9 cellular contexts compared by ENCODE assay signal in genomic region chr6:35146453-35146852, GRCh38. TPM values are rescaled to one million over a fixed set of nuclear protein-coding genes. Genes with fewer than 3 reads are reported as not detected.
DNase-seq lines count a peak whose midpoint lies in the region; ATAC-seq, FAIRE-seq and TF ChIP-seq lines count a peak whose summit lies in the region.
"Had no signal": no experiment of that assay in that cellular context is flagged by ENCODE, and none has a peak within 500 bp of the region (broad histone marks: within the 10 kb centered on the region; RNA-seq: fewer than 3 reads in every experiment).

No MANE protein-coding gene starts in this region.

- no peak overlapping the region for H4K8ac ChIP-seq in H9 (replicated peaks; ENCODE audit: insufficient read length, low read depth, low read length)
- H4K8ac ChIP-seq in H1 (ENCODE audit: extremely low read depth, insufficient read depth, low read length) = no peak overlapping the region

- H4K20me1 ChIP-seq in H9 (ENCODE audit: control insufficient read depth, insufficient read depth, insufficient read length) (no peaks in the 10 kb centered on the region), PC-9 (ENCODE audit: insufficient read depth) (no peaks in the 10 kb centered on the region), H1 (replicated peaks in 1 of 2; ENCODE audit: control insufficient read depth in 1 of 2, insufficient read depth in 2 of 2, low read length in 2 of 2) (no peaks in the 10 kb centered on the region)

- H3K23me2 ChIP-seq in H9 (ENCODE audit: insufficient read length, low read depth, low read length, poor library complexity, severe bottlenecking) (no peaks in the 10 kb centered on the region), H1 (ENCODE audit: low read depth, low read length) (no peaks in the 10 kb centered on the region; the same call in 1 of the 2 replicates)

- H3K4me3 Mint-ChIP-seq in Calu3 (ENCODE audit: low read depth, unreplicated experiment) (no peak overlapping the region), H9 (no peak overlapping the region)

- H3K4me3 ChIP-seq in PC-9 = no peak overlapping the region
- H3K4me3 ChIP-seq in H1 (ENCODE audit: extremely low read depth in 1 of 4, insufficient read depth in 2 of 4, low read depth in 3 of 4, low read length in 4 of 4) = no peak overlapping the region
- no peak overlapping the region for H3K4me3 ChIP-seq in mucosa of descending colon

- H2BK12ac ChIP-seq in H9 (ENCODE audit: insufficient read length, low read depth, low read length) (no peak overlapping the region), H1 (ENCODE audit: low read depth, low read length) (no peak overlapping the region)

- no peaks in the 10 kb centered on the region for H3K79me2 ChIP-seq in H9 (ENCODE audit: insufficient read depth, low read length)
- H3K79me2 ChIP-seq in PC-9 (ENCODE audit: low read depth) = no peaks in the 10 kb centered on the region
- H3K79me2 ChIP-seq in H1 (ENCODE audit: control insufficient read depth in 1 of 2, insufficient read depth in 2 of 2, low read length in 2 of 2) = no peaks in the 10 kb centered on the region

- no peaks in the 10 kb centered on the region for H3K36me3 Mint-ChIP-seq in Calu3 (ENCODE audit: insufficient read depth, unreplicated experiment)
- no peaks in the 10 kb centered on the region for H3K36me3 Mint-ChIP-seq in H9 (ENCODE audit: insufficient read depth in 1 of 3, low read depth in 3 of 3)

- TF ChIP-seq EP300 in H1 (IDR thresholded peaks at IDR 0.05; ENCODE audit: borderline replicate concordance in 1 of 2, low read depth in 2 of 2, low read length in 2 of 2) = no peak

- intact Hi-C loops in Calu3 (cut with micrococcal nuclease; ENCODE audit: unreplicated experiment) = loop anchor here (1.0 to 10.0 kb wide), 5 partner anchors 59 to 682 kb away; partner anchors contain the start of genes ANKS1A, PACSIN1 and TAF11
- intact Hi-C loops in PC-9 (cut with micrococcal nuclease; ENCODE audit: unreplicated experiment) = loop anchor here (1.0 to 10.0 kb wide), 5 partner anchors 59 to 682 kb away; partner anchors contain the start of gene PACSIN1
- intact Hi-C loops in mucosa of descending colon (cut with DNase I, micrococcal nuclease) = loop anchor here (5.0 to 10.0 kb wide), 2 partner anchors 58 to 96 kb away; no protein-coding TSS in a partner anchor

- TF ChIP-seq POLR2A in H1 (IDR thresholded peaks at IDR 0.05; ENCODE audit: control extremely low read depth in 1 of 2, low read depth in 2 of 2, low read length in 2 of 2) = no peak

- H2BK120ac ChIP-seq in H9 (ENCODE audit: low read depth, low read length, poor library complexity, severe bottlenecking) (no peak overlapping the region), H1 (replicated peaks; ENCODE audit: low read depth, low read length) (no peak overlapping the region)

- peaks cover 13% of the 10 kb centered on the region; the same call in 1 of the 2 replicates for H3F3A ChIP-seq in PC-9 (ENCODE audit: insufficient read depth, low read depth)

- H3K4me2 ChIP-seq in H9 (ENCODE audit: insufficient read depth, insufficient read length, low read length) (no peak overlapping the region), PC-9 (no peak overlapping the region), H1 (ENCODE audit: insufficient read depth in 1 of 2, low read depth in 2 of 2, low read length in 2 of 2) (no peak overlapping the region)

- no peak overlapping the region for H3K23ac ChIP-seq in H9 (ENCODE audit: insufficient read length, low read depth, low read length)
- H3K23ac ChIP-seq in H1 (ENCODE audit: insufficient read length) = no peak overlapping the region

- FAIRE-seq in H1 (lab: Jason Lieb, UNC) = no peak

- H3K79me1 ChIP-seq in H9 (ENCODE audit: insufficient read depth, low read depth, low read length, poor library complexity, severe bottlenecking) = no peaks in the 10 kb centered on the region
- H3K79me1 ChIP-seq in H1 (ENCODE audit: low read depth, low read length) = no peaks in the 10 kb centered on the region

- no peak overlapping the region for H3K56ac ChIP-seq in H9 (ENCODE audit: insufficient read length, low read depth, low read length)
- H3K56ac ChIP-seq in H1 (replicated peaks; ENCODE audit: insufficient read length, low read depth, low read length) = no peak overlapping the region

- no peak overlapping the region for H3T11ph ChIP-seq in H9 (ENCODE audit: low read length)

- ATAC-seq in mucosa of descending colon (peak; percentile 80), HG02642 (IDR thresholded peaks at IDR 0.05; ENCODE audit: poor library complexity, unreplicated experiment) (no peak), GM21723 (IDR thresholded peaks at IDR 0.05; ENCODE audit: unreplicated experiment) (no peak), HG03280 (IDR thresholded peaks at IDR 0.05; ENCODE audit: unreplicated experiment) (no peak)

- peaks cover 5% of the 10 kb centered on the region for H3K4me1 ChIP-seq in H9 (ENCODE audit: insufficient read depth, low read length)
- H3K4me1 ChIP-seq in PC-9 (replicated peaks; ENCODE audit: insufficient read depth) = peaks cover 14% of the 10 kb centered on the region
- peaks cover 0 to 10% (median 7%) of the 10 kb centered on the region in 4 experiments; a peak in 5 of 7 replicates for H3K4me1 ChIP-seq in H1 (replicated peaks in 1 of 4; ENCODE audit: control insufficient read depth in 3 of 4, insufficient read depth in 4 of 4, low read length in 3 of 4)
- H3K4me1 ChIP-seq in mucosa of descending colon (ENCODE audit: low read depth) = peaks cover 1% of the 10 kb centered on the region

- H3K14ac ChIP-seq in H9 (ENCODE audit: insufficient read depth, low read length) (no peak overlapping the region), H1 (ENCODE audit: insufficient read length) (no peak overlapping the region)

- H2AFZ ChIP-seq in H9 (ENCODE audit: low read length) (no peak overlapping the region), PC-9 (no peak overlapping the region), H1 (ENCODE audit: low read length) (no peak overlapping the region)

- H3K4me1 Mint-ChIP-seq in Calu3 (ENCODE audit: low read depth, unreplicated experiment) = peaks cover 51% of the 10 kb centered on the region
- peaks cover 32 to 33% of the 10 kb centered on the region in 2 experiments for H3K4me1 Mint-ChIP-seq in H9

- H2AK5ac ChIP-seq in H9 (ENCODE audit: insufficient read length, low read length) = no peak overlapping the region
- no peak overlapping the region for H2AK5ac ChIP-seq in H1 (ENCODE audit: low read depth, low read length)

- no peak overlapping the region for H3K27ac Mint-ChIP-seq in Calu3 (ENCODE audit: unreplicated experiment)
- H3K27ac Mint-ChIP-seq in H9 = no peak overlapping the region

- H4K5ac ChIP-seq in H9 (ENCODE audit: insufficient read length, low read depth, low read length) = no peak overlapping the region
- H4K5ac ChIP-seq in H1 (ENCODE audit: insufficient read length, low read depth, low read length) = no peak overlapping the region

- H3K18ac ChIP-seq in H9 (ENCODE audit: insufficient read length, low read depth, low read length) (no peak overlapping the region), H1 (ENCODE audit: extremely low read depth, low read length) (no peak overlapping the region)

- H3K9me2 ChIP-seq in PC-9 (ENCODE audit: insufficient read depth) = no peaks in the 10 kb centered on the region

- WGBS in H9 (ENCODE audit: extremely low coverage, insufficient read length, low lambda C conversion rate) = no CpG with 5 or more reads among the region's 6 CpGs
- 71% methylated on average over 6 of the region's 6 CpGs; no CpG with 5 or more reads in 1 of the 2 experiments for WGBS in H1 (ENCODE audit: extremely low coverage in 1 of 2, insufficient coverage in 1 of 2, insufficient read length in 1 of 2, insufficient replicate concordance in 2 of 2, low coverage in 1 of 2, low lambda C conversion rate in 2 of 2, missing lambda C conversion rate in 1 of 2), 2 experiments

- H3K27me3 ChIP-seq in H9 (ENCODE audit: insufficient read depth, low read length) (peaks cover 6% of the 10 kb centered on the region; the same call in 1 of the 2 replicates), PC-9 (ENCODE audit: insufficient read depth, low read depth) (no peaks in the 10 kb centered on the region), H1 (replicated peaks in 1 of 4; ENCODE audit: control insufficient read depth in 3 of 4, extremely low read depth in 1 of 4, insufficient read depth in 3 of 4, low read length in 3 of 4) (peaks cover 0 to 19% (median 13%) of the 10 kb centered on the region in 4 experiments; a peak in 6 of 7 replicates)

- no peaks in the 10 kb centered on the region for H3K36me3 ChIP-seq in PC-9 (ENCODE audit: low read depth)
- H3K36me3 ChIP-seq in H1 (ENCODE audit: control insufficient read depth in 2 of 4, insufficient read depth in 4 of 4, low read length in 3 of 4) = no peaks in the 10 kb centered on the region
- H3K36me3 ChIP-seq in mucosa of descending colon (ENCODE audit: low read depth) = no peaks in the 10 kb centered on the region

- BruUV-seq in Calu3 (replicated peaks; lab: Mats Ljungman, UMichigan) (no TSS peak), PC-9 (replicated peaks; lab: Mats Ljungman, UMichigan) (no TSS peak)

- no peak overlapping the region for H2BK15ac ChIP-seq in H9 (ENCODE audit: low read depth, low read length)
- no peak overlapping the region for H2BK15ac ChIP-seq in H1 (ENCODE audit: low read length)

- H3K27me3 Mint-ChIP-seq in Calu3 (ENCODE audit: unreplicated experiment) = no peaks in the 10 kb centered on the region
- H3K27me3 Mint-ChIP-seq in H9 (ENCODE audit: low read depth) = peaks cover 54% of the 10 kb centered on the region

- TF ChIP-seq CTCF in Calu3 (IDR thresholded peaks at IDR 0.05; ENCODE audit: unreplicated experiment) (peak; percentile 86), H9 (conservative IDR thresholded peaks at IDR 0.05) (peak; percentile 62; the same call in 2 of the 3 replicates), PC-9 (conservative IDR thresholded peaks at IDR 0.05) (peak; percentile 74), H1 (IDR thresholded peaks at IDR 0.05; ENCODE audit: control extremely low read depth in 1 of 3, insufficient read depth in 1 of 3, low read depth in 1 of 3, low read length in 3 of 3) (peak; percentile 55 to 63 (median 61)), mucosa of descending colon (IDR thresholded peaks at IDR 0.05) (peak; percentile 17)

- DNase-seq in Calu3 (peak; percentile 81), H9 (peak; percentile 58), PC-9 (peak in 1 of 2 experiments; percentile 52), H1 (ENCODE audit: low read depth in 1 of 2, low spot score in 2 of 2) (peak in 1 of 2 experiments; percentile 54), mucosa of descending colon (peak in 2 of 3 donors; percentile 72)

- H2BK20ac ChIP-seq in H9 (ENCODE audit: low read depth, low read length, poor library complexity, severe bottlenecking) (no peak overlapping the region), H1 (ENCODE audit: low read length) (no peak overlapping the region)

- H4K91ac ChIP-seq in H9 (ENCODE audit: insufficient read length, low read depth, low read length) (no peak overlapping the region), H1 (replicated peaks; ENCODE audit: insufficient read length, low read length) (no peak overlapping the region)

- H3K27ac ChIP-seq in H9 (ENCODE audit: insufficient read length, low read depth, low read length) (no peak overlapping the region), PC-9 (no peak overlapping the region), H1 (ENCODE audit: low read depth, low read length) (no peak overlapping the region)

- no peak overlapping the region for H3K4ac ChIP-seq in H9 (ENCODE audit: low read depth, low read length)
- H3K4ac ChIP-seq in H1 (replicated peaks; ENCODE audit: insufficient read length, low read depth, low read length) = no peak overlapping the region

- H3K9me3 Mint-ChIP-seq in Calu3 (ENCODE audit: low read depth, unreplicated experiment) (no peaks in the 10 kb centered on the region), H9 (no peaks in the 10 kb centered on the region; a peak in 1 of 5 replicates)

- POLR2A ChIA-PET in PC-9 (lab: Charles Lee; ENCODE audit: unreplicated experiment) (no interaction called here), H1 (lab: Charles Lee; ENCODE audit: partially characterized antibody) (interaction anchor here (1.4 kb wide), 1 partner anchor 57 kb away, joined by 3 read pairs; no protein-coding TSS in a partner anchor)

- CTCF ChIA-PET in Calu3 (lab: Charles Lee) (interaction anchor here (3.3 to 6.3 kb wide), 2 partner anchors 58 to 94 kb away, joined by 30 to 74 read pairs; no protein-coding TSS in a partner anchor), PC-9 (lab: Charles Lee) (interaction anchor here (0.8 to 1.5 kb wide), 5 partner anchors 15 to 95 kb away, joined by 3 to 14 read pairs (median 5); no protein-coding TSS in a partner anchor), H1 (lab: Charles Lee; ENCODE audit: partially characterized antibody) (interaction anchor here (0.7 to 7.3 kb wide), 21 partner anchors 9 to 259 kb away, joined by 3 to 118 read pairs (median 6); partner anchors contain the start of gene TAF11)

- TF ChIP-seq RAD21 in H1 (IDR thresholded peaks at IDR 0.05 in 1 of 2, conservative IDR thresholded peaks at IDR 0.05 in 1 of 2; ENCODE audit: low read depth in 2 of 2, low read length in 2 of 2) = peak; percentile 73 to 85

- no peak overlapping the region for H3K9ac ChIP-seq in H9 (ENCODE audit: extremely low read depth, insufficient read length, low read length)
- H3K9ac ChIP-seq in H1 (replicated peaks in 1 of 4; ENCODE audit: extremely low read depth in 1 of 4, low read depth in 3 of 4, low read length in 3 of 4) = no peak overlapping the region

- H3K9me3 ChIP-seq in H9 (ENCODE audit: control insufficient read depth, low read depth, low read length) (no peaks in the 10 kb centered on the region), PC-9 (ENCODE audit: insufficient read depth, low read depth) (no peaks in the 10 kb centered on the region), H1 (ENCODE audit: insufficient read depth in 2 of 2, low read depth in 1 of 2, low read length in 1 of 2) (no peaks in the 10 kb centered on the region; a peak in 1 of 4 replicates), mucosa of descending colon (no peaks in the 10 kb centered on the region)

- H2BK5ac ChIP-seq in H9 (ENCODE audit: insufficient read length, low read length) = no peak overlapping the region
- H2BK5ac ChIP-seq in H1 (ENCODE audit: low read depth, low read length) = no peak overlapping the region

RNA-seq across cellular contexts. Expression of gene TCP11, which starts 5.3 kb away (rescaled TPM):
- total RNA-seq in Calu3 (2022) (not detected in 2 replicates), H9 (2021) (not detected in 2 replicates), PC-9 (2021) (not detected in 2 replicates), mucosa of descending colon (not detected)
- not detected in 2 replicates for total RNA-seq in H1 (2021; fragmentation: NEBNext Ultra II Directional; extraction: Animal tissue kit (Norgen Biotek cat#: 25700))
- polyA plus RNA-seq in H1 (2011; rRNA removed) = 0.11 and 0.22 TPM in 2 replicates
- polyA plus RNA-seq in H1 (2011; cell fraction: cytosol; rRNA removed) = not detected
- not detected for polyA plus RNA-seq in H1 (2011; cell fraction: nucleus; rRNA removed)
- not detected in 4 replicates for polyA plus RNA-seq in H1 (2012, experiment 1 of 2)
- polyA plus RNA-seq in H1 (2012, experiment 2 of 2) = not detected
- 0.10 TPM for polyA plus RNA-seq in H1 (2013, experiment 1 of 2)
- polyA plus RNA-seq in H1 (2013, experiment 2 of 2) = not detected
- polyA minus RNA-seq in H1 (2011; rRNA and poly(A)+ RNA removed) = not detected in 2 replicates
- polyA minus RNA-seq in H1 (2011; cell fraction: cytosol; rRNA and poly(A)+ RNA removed) = not detected
- not detected for polyA minus RNA-seq in H1 (2011; cell fraction: nucleus; rRNA and poly(A)+ RNA removed)
- total RNA-seq: mononuclear cell had no signal

Comparison
In these comparisons a context has a peak if more than half of its experiments do, and no peak if none do; other contexts are left out.
1. CTCF ChIP-seq: peak in every context shown above with its lines; median percentile 86 in Calu3; 74 in PC-9; 62 in H9; 61 in H1; 17 in mucosa of descending colon.